Comparison of ENCODE assay signal across 20 cellular contexts in genomic region chr6:33858053-33858475, GRCh38. TPM values are rescaled to one million over a fixed set of nuclear protein-coding genes. Genes with fewer than 3 reads are reported as not detected.
DNase-seq lines count a peak whose midpoint lies in the region; ATAC-seq and TF ChIP-seq lines count a peak whose summit lies in the region.
"Had no signal": no experiment of that assay in that cellular context is flagged by ENCODE, and none has a peak within 500 bp of the region (broad histone marks: within the 10 kb centered on the region; RNA-seq: fewer than 3 reads in every experiment).

No MANE protein-coding gene starts in this region.

- TF ChIP-seq CTCF in natural killer cell (IDR thresholded peaks at IDR 0.05) (no peak), gastroesophageal sphincter (IDR thresholded peaks at IDR 0.05) (no peak)

- no peaks in the 10 kb centered on the region for H3K36me3 Mint-ChIP-seq in natural killer cell
- no peaks in the 10 kb centered on the region for H3K36me3 Mint-ChIP-seq in natural killer cell treated with Interleukin-12 subunit alpha and Interleukin-12 subunit beta and Interleukin-15 and Interleukin-18, amount 100 ng/mL, for 72 hours

- no peaks in the 10 kb centered on the region for H3K9me3 Mint-ChIP-seq in natural killer cell
- no peaks in the 10 kb centered on the region for H3K9me3 Mint-ChIP-seq in natural killer cell treated with Interleukin-12 subunit alpha and Interleukin-12 subunit beta and Interleukin-15 and Interleukin-18, amount 100 ng/mL, for 72 hours

- peaks cover 59 to 64% of the 10 kb centered on the region in 2 donors for H3K27me3 Mint-ChIP-seq in natural killer cell (ENCODE audit: low read depth in 2 of 2)
- H3K27me3 Mint-ChIP-seq in natural killer cell treated with Interleukin-12 subunit alpha and Interleukin-12 subunit beta and Interleukin-15 and Interleukin-18, amount 100 ng/mL, for 72 hours, result peaks cover 39 to 44% of the 10 kb centered on the region in 2 donors

- no peaks in the 10 kb centered on the region for H3K36me3 ChIP-seq in effector memory CD4-positive, alpha-beta T cell (ENCODE audit: control insufficient read depth, insufficient read depth, low read length)
- no peaks in the 10 kb centered on the region for H3K36me3 ChIP-seq in gastroesophageal sphincter

- no peak for ATAC-seq in natural killer cell
- no peak for ATAC-seq in natural killer cell treated with Interleukin-12 subunit alpha and Interleukin-12 subunit beta and Interleukin-15 and Interleukin-18, amount 100 ng/mL, for 72 hours
- ATAC-seq in gastroesophageal sphincter, result no peak
- no peak for ATAC-seq in HG03342 (IDR thresholded peaks at IDR 0.05; ENCODE audit: unreplicated experiment)

- no peak overlapping the region for H3K4me3 ChIP-seq in effector memory CD4-positive, alpha-beta T cell (ENCODE audit: insufficient read depth, low read depth, low read length, poor library complexity, severe bottlenecking)
- no peak overlapping the region for H3K4me3 ChIP-seq in gastroesophageal sphincter

- no peak for TF ChIP-seq POLR2A in gastroesophageal sphincter (IDR thresholded peaks at IDR 0.05)

- 61 to 98% methylated on average over 3 of the region's 5 CpGs for WGBS in gastroesophageal sphincter (ENCODE audit: low coverage in 1 of 2), 2 donors

- peak overlapping the region; percentile 6 for H3K4me3 Mint-ChIP-seq in natural killer cell
- H3K4me3 Mint-ChIP-seq in natural killer cell treated with Interleukin-12 subunit alpha and Interleukin-12 subunit beta and Interleukin-15 and Interleukin-18, amount 100 ng/mL, for 72 hours, result no peak overlapping the region

- intact Hi-C loops in natural killer cell (cut with micrococcal nuclease), result no loop called here

- DNase-seq in natural killer cell (no peak), NCI-H226 (peak; percentile 21), myocyte (ENCODE audit: low read depth) (peak; percentile 36), mesenteric fat pad (ENCODE audit: low spot score) (no peak)
- no peak for DNase-seq in natural killer cell treated with Interleukin-12 subunit alpha and Interleukin-12 subunit beta and Interleukin-15 and Interleukin-18, amount 100 ng/mL, for 72 hours (ENCODE audit: low spot score)
- DNase-seq in effector memory CD4-positive, alpha-beta T cell, result no peak
- DNase-seq: DMS 273 treated with DMSO at 0.1 percent for 48 hours, IMR-90, Karpas-422, NCI-H1417 treated with DMSO at 0.1 percent for 48 hours, NCI-H1930, NCI-H2171, NCI-H748 treated with DMSO at 0.1 percent for 48 hours had no signal

- peaks cover 46 to 49% of the 10 kb centered on the region in 2 donors for H3K4me1 Mint-ChIP-seq in natural killer cell
- H3K4me1 Mint-ChIP-seq in natural killer cell treated with Interleukin-12 subunit alpha and Interleukin-12 subunit beta and Interleukin-15 and Interleukin-18, amount 100 ng/mL, for 72 hours (ENCODE audit: low read depth in 2 of 2), result peaks cover 37 to 43% of the 10 kb centered on the region in 2 donors

- no peaks in the 10 kb centered on the region for H3K27me3 ChIP-seq in effector memory CD4-positive, alpha-beta T cell (replicated peaks; ENCODE audit: control insufficient read depth, insufficient read depth, low read length, poor library complexity, severe bottlenecking)
- peaks cover 76% of the 10 kb centered on the region for H3K27me3 ChIP-seq in gastroesophageal sphincter

- no peak overlapping the region for H3K27ac Mint-ChIP-seq in natural killer cell
- H3K27ac Mint-ChIP-seq in natural killer cell treated with Interleukin-12 subunit alpha and Interleukin-12 subunit beta and Interleukin-15 and Interleukin-18, amount 100 ng/mL, for 72 hours, result peak overlapping the region in 1 of 2 donors; percentile 12

- no peak overlapping the region for H3K27ac ChIP-seq in effector memory CD4-positive, alpha-beta T cell (ENCODE audit: insufficient read depth, low read length, poor library complexity, severe bottlenecking)
- no peak overlapping the region for H3K27ac ChIP-seq in gastroesophageal sphincter
- H3K27ac ChIP-seq: C4-2B had no signal

- peaks cover 43% of the 10 kb centered on the region for H3K4me1 ChIP-seq in effector memory CD4-positive, alpha-beta T cell (ENCODE audit: control insufficient read depth, insufficient read depth, low read length, poor library complexity, severe bottlenecking)
- H3K4me1 ChIP-seq in gastroesophageal sphincter, result peaks cover 0 to 4% (median 0%) of the 10 kb centered on the region in 3 donors

- TF ChIP-seq EP300 in gastroesophageal sphincter (IDR thresholded peaks at IDR 0.05), result no peak

- no peaks in the 10 kb centered on the region for H3K9me3 ChIP-seq in effector memory CD4-positive, alpha-beta T cell (ENCODE audit: control insufficient read depth, low read length)
- no peaks in the 10 kb centered on the region for H3K9me3 ChIP-seq in gastroesophageal sphincter

RNA-seq across cellular contexts. Expression of gene MLN, which starts 54.3 kb away (rescaled TPM):
- total RNA-seq in natural killer cell (not detected), myocyte (not detected in 2 replicates), gastroesophageal sphincter (not detected), mesenteric fat pad (not detected)
- not detected for total RNA-seq in natural killer cell treated with Interleukin-12 subunit alpha and Interleukin-12 subunit beta and Interleukin-15 and Interleukin-18, amount 100 ng/mL, for 72 hours
- polyA plus RNA-seq in myocyte (2012), result not detected
- total RNA-seq: A172, H4, HT1080, IMR-90, NCI-H460 had no signal
- polyA plus RNA-seq: IMR-90 had no signal

Comparison
In these comparisons a context has a peak if more than half of its experiments do, and no peak if none do; other contexts are left out.
1. DNase-seq: peak in NCI-H226 (single experiment) and myocyte (single experiment); none in natural killer cell (single experiment), natural killer cell treated with Interleukin-12 subunit alpha and Interleukin-12 subunit beta and Interleukin-15 and Interleukin-18, amount 100 ng/mL, for 72 hours (single experiment), effector memory CD4-positive, alpha-beta T cell (0 of 3) and mesenteric fat pad (single experiment).